ENCODE assay signal across 8 cellular contexts in genomic region chr14:90060965-90061848, GRCh38. TPM values are rescaled to one million over a fixed set of nuclear protein-coding genes. Genes with fewer than 3 reads are reported as not detected.
A peak's percentile ranks its signal among the peaks of the same experiment; 100 is the strongest.
DNase-seq lines count a peak whose midpoint lies in the region; ATAC-seq and TF ChIP-seq lines count a peak whose summit lies in the region.

No MANE protein-coding gene starts in this region.

- 0 out of 2 replicates have a peak, but pooled peaks cover 4% of the 10 kb centered on the region for H3K9me3 ChIP-seq in SK-N-MC (ENCODE audit: low read depth, low read length)

- TF ChIP-seq CTCF in fibroblast of the aortic adventitia (IDR thresholded peaks at IDR 0.05; ENCODE audit: insufficient read depth, low read length), result no peak
- TF ChIP-seq CTCF in osteocyte (IDR thresholded peaks at IDR 0.05), result no peak

- peaks cover 7% of the 10 kb centered on the region for H3K9me3 Mint-ChIP-seq in osteocyte (ENCODE audit: unreplicated experiment)

- H3K4me3 Mint-ChIP-seq in osteocyte (ENCODE audit: unreplicated experiment), result peak overlapping the region; percentile 71

- H3K27me3 Mint-ChIP-seq in osteocyte (ENCODE audit: unreplicated experiment), result peaks cover 71% of the 10 kb centered on the region

- no peak overlapping the region for H3K27ac Mint-ChIP-seq in osteocyte (ENCODE audit: unreplicated experiment)

- peak; percentile 43 for DNase-seq in D341Med (ENCODE audit: low spot score)
- no peak for DNase-seq in SK-N-MC (ENCODE audit: low read depth, low spot score)
- no peak for DNase-seq in fibroblast of the aortic adventitia (ENCODE audit: low read depth)
- no peak for DNase-seq in osteocyte (ENCODE audit: extremely low spot score, unreplicated experiment)

- no peak overlapping the region for H3K27ac ChIP-seq in SK-N-MC

- no peaks in the 10 kb centered on the region for H3K36me3 ChIP-seq in SK-N-MC (ENCODE audit: insufficient read depth, low read length)

- H3K4me3 ChIP-seq in SK-N-MC (peak overlapping the region; percentile 74), fibroblast of the aortic adventitia (ENCODE audit: low read depth, low read length) (peak overlapping the region; percentile 62)

- no peaks in the 10 kb centered on the region for H3K36me3 Mint-ChIP-seq in osteocyte (ENCODE audit: unreplicated experiment)

- no peak overlapping the region for H3K9ac ChIP-seq in SK-N-MC (ENCODE audit: insufficient read length)

- ATAC-seq in GM21737 (IDR thresholded peaks at IDR 0.05; ENCODE audit: unreplicated experiment) (peak; percentile 21), GM18519 (IDR thresholded peaks at IDR 0.05; ENCODE audit: low FRiP score, unreplicated experiment) (no peak), GM21515 (IDR thresholded peaks at IDR 0.05; ENCODE audit: unreplicated experiment) (no peak), GM21576 (IDR thresholded peaks at IDR 0.05; ENCODE audit: unreplicated experiment) (no peak)

- peaks cover 18% of the 10 kb centered on the region for H3K4me1 Mint-ChIP-seq in osteocyte (ENCODE audit: unreplicated experiment)

RNA-seq across cellular contexts. Expression of gene KCNK13, which starts 0.6 kb away (rescaled TPM):
- total RNA-seq in fibroblast of the aortic adventitia (ENCODE audit: low replicate concordance) (0.27 TPM in 1 of 2 replicates, not detected in the other), osteocyte (not detected in 2 replicates)
